21 cellular contexts compared by ENCODE assay signal in the genomic region with DNA sequence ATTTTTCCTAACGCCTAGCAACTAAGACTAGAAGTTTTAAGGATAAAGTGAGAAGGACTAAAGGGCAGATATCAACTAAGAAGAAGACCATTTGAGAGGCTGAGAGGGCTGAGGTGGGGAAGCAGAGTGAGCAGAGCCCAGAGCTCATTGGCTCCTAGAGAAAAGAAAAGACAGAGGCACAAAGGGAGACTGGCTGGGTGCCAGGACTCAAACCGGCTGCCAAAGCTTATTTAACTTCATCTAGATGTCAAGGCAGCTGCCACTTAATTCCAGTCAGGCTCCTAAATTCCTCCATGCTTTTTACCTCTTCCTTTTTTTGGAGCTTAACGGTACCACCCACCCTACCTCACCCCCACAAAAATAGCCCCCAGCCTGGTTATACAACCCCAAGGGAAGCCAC. TPM values are rescaled to one million over a fixed set of nuclear protein-coding genes. Genes with fewer than 3 reads are reported as not detected.
A peak's percentile ranks its signal among the peaks of the same experiment; 100 is the strongest.
DNase-seq lines count a peak whose midpoint lies in the region; ATAC-seq and TF ChIP-seq lines count a peak whose summit lies in the region.
"Had no signal": no experiment of that assay in that cellular context is flagged by ENCODE, and none has a peak within 500 bp of the region (broad histone marks: within the 10 kb centered on the region; RNA-seq: fewer than 3 reads in every experiment).

No MANE protein-coding gene starts in this region.

- H3K4me1 Mint-ChIP-seq in neural progenitor cell, result peaks cover 17% of the 10 kb centered on the region
- H3K4me1 Mint-ChIP-seq: neural crest cell; stimulated activated effector memory CD8-positive, alpha-beta T cell treated with anti-CD3 and anti-CD28 coated beads, Interleukin-12 subunit alpha, Interleukin-12 subunit beta, amount 100 ng/mL, for 72 hours had no signal

- H3K79me2 ChIP-seq in neural progenitor cell (ENCODE audit: low read depth), result no peaks in the 10 kb centered on the region

- no peak overlapping the region for H3K27ac ChIP-seq in neural progenitor cell
- H3K27ac ChIP-seq: foreskin keratinocyte had no signal

- H3K4me1 ChIP-seq in neural progenitor cell, result peaks cover 9% of the 10 kb centered on the region

- no peak for TF ChIP-seq CTCF in neural progenitor cell (IDR thresholded peaks at IDR 0.05)

- no peaks in the 10 kb centered on the region for H3K27me3 ChIP-seq in neural progenitor cell

- H3K27ac Mint-ChIP-seq in neural progenitor cell, result no peak overlapping the region
- H3K27ac Mint-ChIP-seq: dendritic cell treated with granulocyte-macrophage colony-stimulating factor and Interleukin-4, amounts not matched to agents 40 ng/mL and 50 ng/mL, for 4 days; stimulated activated effector memory CD8-positive, alpha-beta T cell treated with anti-CD3 and anti-CD28 coated beads, Interleukin-12 subunit alpha, Interleukin-12 subunit beta, amount 100 ng/mL, for 72 hours had no signal

- H3K4me2 ChIP-seq in neural progenitor cell, result no peak overlapping the region

- no peak overlapping the region for H3K9ac ChIP-seq in neural progenitor cell

- H3K36me3 Mint-ChIP-seq in neural progenitor cell, result no peaks in the 10 kb centered on the region
- H3K36me3 Mint-ChIP-seq: stimulated activated effector memory CD8-positive, alpha-beta T cell treated with anti-CD3 and anti-CD28 coated beads, Interleukin-12 subunit alpha, Interleukin-12 subunit beta, amount 100 ng/mL, for 72 hours had no signal

- H3K4me3 ChIP-seq in neural progenitor cell, result no peak overlapping the region

- H3K9me3 ChIP-seq in neural progenitor cell (ENCODE audit: low read depth), result no peaks in the 10 kb centered on the region

- H4K20me1 ChIP-seq in neural progenitor cell (ENCODE audit: low read depth), result no peaks in the 10 kb centered on the region

- H3K4me3 Mint-ChIP-seq in neural progenitor cell, result no peak overlapping the region
- H3K4me3 Mint-ChIP-seq: dendritic cell treated with granulocyte-macrophage colony-stimulating factor and Interleukin-4, amounts not matched to agents 40 ng/mL and 50 ng/mL, for 4 days; neural crest cell; stimulated activated effector memory CD8-positive, alpha-beta T cell treated with anti-CD3 and anti-CD28 coated beads, Interleukin-12 subunit alpha, Interleukin-12 subunit beta, amount 100 ng/mL, for 72 hours had no signal

- H3K36me3 ChIP-seq in neural progenitor cell, result no peaks in the 10 kb centered on the region

- H3F3A ChIP-seq in neural progenitor cell (ENCODE audit: low read depth), result no peaks in the 10 kb centered on the region

- no peak overlapping the region for H2AFZ ChIP-seq in neural progenitor cell (replicated peaks)

- no peaks in the 10 kb centered on the region for H3K9me3 Mint-ChIP-seq in neural progenitor cell
- H3K9me3 Mint-ChIP-seq: dendritic cell treated with granulocyte-macrophage colony-stimulating factor and Interleukin-4, amounts not matched to agents 40 ng/mL and 50 ng/mL, for 4 days; neural crest cell; stimulated activated effector memory CD8-positive, alpha-beta T cell treated with anti-CD3 and anti-CD28 coated beads, Interleukin-12 subunit alpha, Interleukin-12 subunit beta, amount 100 ng/mL, for 72 hours had no signal

- DNase-seq in NCI-H1436 (lab: John Stamatoyannopoulos, UW), result peak; percentile 34
- DNase-seq in NCI-H1436 treated with DMSO at 0.1 percent for 48 hours (lab: John Stamatoyannopoulos, UW), result no peak
- peak; percentile 46 for DNase-seq in NCI-H2029 (lab: John Stamatoyannopoulos, UW)
- peak; percentile 81 for DNase-seq in NCI-H82 treated with DMSO at 0.1 percent for 48 hours (lab: John Stamatoyannopoulos, UW; ENCODE audit: unreplicated experiment)
- DNase-seq in neural progenitor cell (ENCODE audit: low spot score), result peak; percentile 10
- DNase-seq in NCI-H526 treated with DMSO at 0.1 percent for 48 hours (lab: John Stamatoyannopoulos, UW), result no peak
- DNase-seq in Ammon's horn (ENCODE audit: low spot score), result no peak
- DNase-seq: activated CD4-positive, CD25-positive, alpha-beta regulatory T cell treated with anti-CD3 and anti-CD28 coated beads, Interleukin-2, amount 50 U/mL, for 72 hours; foreskin keratinocyte; midbrain; MM.1S; NCI-H510A treated with DMSO at 0.1 percent for 48 hours; PC-3 had no signal

- peaks cover 2% of the 10 kb centered on the region for H3K27me3 Mint-ChIP-seq in neural progenitor cell (ENCODE audit: insufficient read depth, low read depth)
- H3K27me3 Mint-ChIP-seq: dendritic cell treated with granulocyte-macrophage colony-stimulating factor and Interleukin-4, amounts not matched to agents 40 ng/mL and 50 ng/mL, for 4 days had no signal

- ATAC-seq in HG02970 (IDR thresholded peaks at IDR 0.05; ENCODE audit: low FRiP score, unreplicated experiment), result no peak
- ATAC-seq: foreskin keratinocyte, HepG2, PC-3 had no signal

RNA-seq across cellular contexts. Expression of a gene that starts 16.9 kb away (rescaled TPM):
- total RNA-seq in neural progenitor cell (ENCODE audit: low replicate concordance), result 1.5 and 2.3 TPM in 2 replicates
- total RNA-seq: endothelial cell of umbilical vein, pulmonary artery endothelial cell, SK-MEL-5 had no signal

Comparison
In these comparisons a context has a peak if more than half of its experiments do, and no peak if none do; other contexts are left out.
1. DNase-seq: peak in NCI-H1436 (single experiment), NCI-H2029 (single experiment), NCI-H82 treated with DMSO at 0.1 percent for 48 hours (single experiment) and neural progenitor cell (single experiment); none in NCI-H1436 treated with DMSO at 0.1 percent for 48 hours (single experiment), NCI-H526 treated with DMSO at 0.1 percent for 48 hours (single experiment) and Ammon's horn (single experiment).